In the genomic region with DNA sequence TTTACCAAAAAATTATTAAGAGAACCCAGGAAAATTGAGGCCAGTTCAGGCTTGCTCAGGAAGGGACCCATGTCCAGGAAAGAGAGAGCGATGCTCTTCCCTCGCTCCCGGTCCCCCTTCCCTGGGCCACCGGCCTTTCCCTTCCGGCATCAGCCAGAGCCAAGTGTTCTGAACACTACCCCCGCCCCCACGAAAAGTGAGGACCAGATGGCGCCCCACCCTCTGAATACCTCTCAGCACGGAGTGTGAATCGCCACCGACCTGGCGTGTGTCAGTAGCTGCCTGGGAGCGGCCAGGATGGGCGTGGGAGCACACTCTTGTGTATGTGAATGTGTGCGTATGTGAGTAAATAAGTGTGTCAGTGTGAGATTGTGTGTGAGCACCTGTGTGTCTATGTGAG, we compare ENCODE assay signal across 24 cellular contexts.
"Had no signal": no experiment of that assay in that cellular context is flagged by ENCODE, and none has a peak within 500 bp of the region (broad histone marks: within the 10 kb centered on the region; RNA-seq: fewer than 3 reads in every experiment).

No MANE protein-coding gene starts in this region.

- H3K4me1 ChIP-seq: right lobe of liver had no signal

- H3K27ac ChIP-seq: cardiac muscle cell, heart right ventricle, right lobe of liver, skin epidermis, stomach, suprapubic skin, vagina had no signal

- H3K4me3 ChIP-seq: body of pancreas, cardiac muscle cell, heart right ventricle, lung, right lobe of liver, skin epidermis, stomach, suprapubic skin, vagina had no signal

- FAIRE-seq: endometrium had no signal

- H3K27ac Mint-ChIP-seq: activated CD4-positive, alpha-beta memory T cell treated with anti-CD3 and anti-CD28 coated beads for 36 hours; activated naive CD4-positive, alpha-beta T cell treated with anti-CD3 and anti-CD28 coated beads, Interleukin-2, amount 50 U/mL, for 24 hours; dendritic cell treated with granulocyte-macrophage colony-stimulating factor and Interleukin-4, amounts not matched to agents 40 ng/mL and 50 ng/mL, for 4 days; naive B cell; stimulated activated effector memory CD8-positive, alpha-beta T cell treated with anti-CD3 and anti-CD28 coated beads, Interleukin-12 subunit alpha, Interleukin-12 subunit beta, amount 100 ng/mL, for 72 hours had no signal

- H3K36me3 ChIP-seq: cardiac muscle cell, heart right ventricle, right lobe of liver, stomach, suprapubic skin, vagina had no signal

- H3K36me3 Mint-ChIP-seq: activated CD4-positive, alpha-beta memory T cell treated with anti-CD3 and anti-CD28 coated beads for 36 hours; activated naive CD4-positive, alpha-beta T cell treated with anti-CD3 and anti-CD28 coated beads, Interleukin-2, amount 50 U/mL, for 24 hours; naive B cell; stimulated activated effector memory CD8-positive, alpha-beta T cell treated with anti-CD3 and anti-CD28 coated beads, Interleukin-12 subunit alpha, Interleukin-12 subunit beta, amount 100 ng/mL, for 72 hours had no signal

- DNase-seq: activated CD4-positive, alpha-beta memory T cell treated with anti-CD3 and anti-CD28 coated beads for 36 hours; activated CD4-positive, alpha-beta T cell treated with anti-CD3 and anti-CD28 coated beads for 4 hours; activated CD4-positive, CD25-positive, alpha-beta regulatory T cell; activated effector memory CD4-positive, alpha-beta T cell treated with anti-CD3 and anti-CD28 coated beads, Interleukin-2, amount 50 U/mL, for 16 hours; activated T-cell treated with anti-CD3 and anti-CD28 coated beads for 4 hours; effector CD4-positive, alpha-beta T cell; heart right ventricle; islet precursor cell; naive B cell; right lobe of liver; stimulated activated CD4-positive, alpha-beta T cell treated with anti-CD3 and anti-CD28 coated beads, Interleukin-1b, Interleukin-23, amount 100 ng/mL, for 48 hours; stomach; T-helper 9 cell; trophoblast cell had no signal

- ATAC-seq: stimulated activated effector memory CD8-positive, alpha-beta T cell treated with anti-CD3 and anti-CD28 coated beads, Interleukin-12 subunit alpha, Interleukin-12 subunit beta, amount 100 ng/mL, for 72 hours had no signal

- H3K9me3 ChIP-seq: body of pancreas, heart right ventricle, right lobe of liver, stomach, suprapubic skin, vagina had no signal

- H3K4me1 Mint-ChIP-seq: activated naive CD4-positive, alpha-beta T cell treated with anti-CD3 and anti-CD28 coated beads, Interleukin-2, amount 50 U/mL, for 24 hours; naive B cell; stimulated activated effector memory CD8-positive, alpha-beta T cell treated with anti-CD3 and anti-CD28 coated beads, Interleukin-12 subunit alpha, Interleukin-12 subunit beta, amount 100 ng/mL, for 72 hours had no signal

- H3K27me3 ChIP-seq: body of pancreas, cardiac muscle cell, heart right ventricle, right lobe of liver, suprapubic skin, vagina had no signal

- H3K4me3 Mint-ChIP-seq: activated CD4-positive, alpha-beta memory T cell treated with anti-CD3 and anti-CD28 coated beads for 36 hours; activated naive CD4-positive, alpha-beta T cell treated with anti-CD3 and anti-CD28 coated beads, Interleukin-2, amount 50 U/mL, for 24 hours; dendritic cell treated with granulocyte-macrophage colony-stimulating factor and Interleukin-4, amounts not matched to agents 40 ng/mL and 50 ng/mL, for 4 days; naive B cell; stimulated activated effector memory CD8-positive, alpha-beta T cell treated with anti-CD3 and anti-CD28 coated beads, Interleukin-12 subunit alpha, Interleukin-12 subunit beta, amount 100 ng/mL, for 72 hours had no signal

- H3K27me3 Mint-ChIP-seq: activated CD4-positive, alpha-beta memory T cell treated with anti-CD3 and anti-CD28 coated beads for 36 hours; activated naive CD4-positive, alpha-beta T cell treated with anti-CD3 and anti-CD28 coated beads, Interleukin-2, amount 50 U/mL, for 24 hours; naive B cell had no signal

- H3K9me3 Mint-ChIP-seq: activated CD4-positive, alpha-beta memory T cell treated with anti-CD3 and anti-CD28 coated beads for 36 hours; activated naive CD4-positive, alpha-beta T cell treated with anti-CD3 and anti-CD28 coated beads, Interleukin-2, amount 50 U/mL, for 24 hours; dendritic cell treated with granulocyte-macrophage colony-stimulating factor and Interleukin-4, amounts not matched to agents 40 ng/mL and 50 ng/mL, for 4 days; naive B cell; stimulated activated effector memory CD8-positive, alpha-beta T cell treated with anti-CD3 and anti-CD28 coated beads, Interleukin-12 subunit alpha, Interleukin-12 subunit beta, amount 100 ng/mL, for 72 hours had no signal
